ENCODE assay signal across 25 cellular contexts in the genomic region with DNA sequence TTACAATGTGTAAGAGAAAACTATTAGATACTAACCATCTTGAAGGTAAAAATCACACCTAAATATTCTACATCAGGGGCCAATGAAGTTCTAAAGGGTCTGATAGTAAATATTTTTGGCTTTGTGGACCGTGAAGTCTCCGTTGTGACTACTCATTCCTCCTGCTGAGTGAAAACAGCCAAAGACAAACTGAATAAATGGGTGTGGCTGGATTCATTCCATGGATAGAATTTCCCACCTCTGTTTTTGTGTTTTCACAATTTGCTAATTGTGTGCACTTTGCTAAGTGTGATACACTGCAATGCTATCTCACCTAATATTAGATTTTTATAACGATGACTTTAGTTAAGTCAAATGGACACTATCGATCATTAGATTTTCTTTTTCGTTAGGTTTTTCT.
A peak's percentile ranks its signal among the peaks of the same experiment; 100 is the strongest.
DNase-seq lines count a peak whose midpoint lies in the region; ATAC-seq, FAIRE-seq and TF ChIP-seq lines count a peak whose summit lies in the region.
"Had no signal": no experiment of that assay in that cellular context is flagged by ENCODE, and none has a peak within 500 bp of the region (broad histone marks: within the 10 kb centered on the region; RNA-seq: fewer than 3 reads in every experiment).

No MANE protein-coding gene starts in this region.

- no peak overlapping the region for H3K4me3 ChIP-seq in A549
- H3K4me3 ChIP-seq: BLaER1, GM12878 had no signal

- H3K4me1 ChIP-seq in A549, result no peaks in the 10 kb centered on the region
- H3K4me1 ChIP-seq: BE2C had no signal

- DNase-seq in A549 (ENCODE audit: low read depth in 1 of 2, low spot score in 1 of 2), result no peak
- peak; percentile 32 for DNase-seq in NCI-H69 (lab: John Stamatoyannopoulos, UW)
- peak; percentile 6 for DNase-seq in NCI-H748 treated with DMSO at 0.1 percent for 48 hours (lab: John Stamatoyannopoulos, UW)
- no peak for DNase-seq in NCI-H2171 treated with DMSO at 0.1 percent for 48 hours (lab: John Stamatoyannopoulos, UW)
- DNase-seq in cerebellar cortex (ENCODE audit: low spot score), result no peak
- DNase-seq: ACHN; BE2C; C1 segment of cervical spinal cord; CD4-positive, alpha-beta memory T cell; CD4-positive, CD25-positive, alpha-beta regulatory T cell; CD8-positive, alpha-beta memory T cell; COR-L47; DMS 273 treated with DMSO at 0.1 percent for 48 hours; DMS153; DMS53; DMS79; DND-41; EL; GDM1 had no signal

- no peak for TF ChIP-seq CTCF in A549 (IDR thresholded peaks at IDR 0.05)

- peak overlapping the region; percentile 13; the same call in 2 of the 3 replicates for H3K4me2 ChIP-seq in A549
- H3K4me2 ChIP-seq: BLaER1 had no signal

- TF ChIP-seq EP300 in A549 (IDR thresholded peaks at IDR 0.05), result no peak

- no peak for TF ChIP-seq POLR2A in A549 (IDR thresholded peaks at IDR 0.05; ENCODE audit: low read length)

- H3K9me3 ChIP-seq in A549, result no peaks in the 10 kb centered on the region
- H3K9me3 ChIP-seq: BE2C, BLaER1 had no signal

- no peak overlapping the region for H3K27ac ChIP-seq in A549
- H3K27ac ChIP-seq: 22Rv1, BLaER1 had no signal

- ATAC-seq in A549 (no peak), HG02623 (IDR thresholded peaks at IDR 0.05; ENCODE audit: unreplicated experiment) (no peak)
- ATAC-seq: GM12878 had no signal

- FAIRE-seq in A549 (lab: Jason Lieb, UNC), result no peak
- FAIRE-seq: GM12878, GM12892, GM18507 had no signal

- POLR2A ChIA-PET in A549 (lab: Yijun Ruan, JAX), result no interaction called here

- CTCF ChIA-PET in A549 (lab: Yijun Ruan, JAX), result interaction anchor here (0.7 kb wide), 1 partner anchor 1699 kb away, joined by 3 read pairs; no protein-coding TSS in a partner anchor

- WGBS in A549 (ENCODE audit: missing lambda C conversion rate), result 43% methylated on average over 5 of the region's 5 CpGs

- no peak for TF ChIP-seq RAD21 in A549 (conservative IDR thresholded peaks at IDR 0.05 in 1 of 2, IDR thresholded peaks at IDR 0.05 in 1 of 2)

TF ChIP-seq in A549, 52 proteins besides CTCF, POLR2A, EP300 and RAD21:
- TF ChIP-seq, protein P1, sequence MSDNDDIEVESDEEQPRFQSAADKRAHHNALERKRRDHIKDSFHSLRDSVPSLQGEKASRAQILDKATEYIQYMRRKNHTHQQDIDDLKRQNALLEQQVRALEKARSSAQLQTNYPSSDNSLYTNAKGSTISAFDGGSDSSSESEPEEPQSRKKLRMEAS (IDR thresholded peaks at IDR 0.05), result no peak
- no peak for TF ChIP-seq ZNF302 (CRISPR knock-in tag; IDR thresholded peaks at IDR 0.05)
- TF ChIP-seq, protein P2, sequence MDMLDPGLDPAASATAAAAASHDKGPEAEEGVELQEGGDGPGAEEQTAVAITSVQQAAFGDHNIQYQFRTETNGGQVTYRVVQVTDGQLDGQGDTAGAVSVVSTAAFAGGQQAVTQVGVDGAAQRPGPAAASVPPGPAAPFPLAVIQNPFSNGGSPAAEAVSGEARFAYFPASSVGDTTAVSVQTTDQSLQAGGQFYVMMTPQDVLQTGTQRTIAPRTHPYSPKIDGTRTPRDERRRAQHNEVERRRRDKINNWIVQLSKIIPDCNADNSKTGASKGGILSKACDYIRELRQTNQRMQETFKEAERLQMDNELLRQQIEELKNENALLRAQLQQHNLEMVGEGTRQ (IDR thresholded peaks at IDR 0.05), result no peak

Comparison
In these comparisons a context has a peak if more than half of its experiments do, and no peak if none do; other contexts are left out.
1. DNase-seq: peak in NCI-H69 (single experiment) and NCI-H748 treated with DMSO at 0.1 percent for 48 hours (single experiment); none in A549 (0 of 2), NCI-H2171 treated with DMSO at 0.1 percent for 48 hours (single experiment) and cerebellar cortex (single experiment).